In genomic region chr5:176606032-176606431, GRCh38 we compare ENCODE assay signal across 29 cellular contexts. TPM values are rescaled to one million over a fixed set of nuclear protein-coding genes. Genes with fewer than 3 reads are reported as not detected.
"Had no signal": no experiment of that assay in that cellular context is flagged by ENCODE, and none has a peak within 500 bp of the region (broad histone marks: within the 10 kb centered on the region; RNA-seq: fewer than 3 reads in every experiment).

No MANE protein-coding gene starts in this region.

- H3K4me3 ChIP-seq: adrenal gland, ascending aorta, dorsolateral prefrontal cortex, esophagus squamous epithelium, gastrocnemius medialis, lower lobe of right lung, neural progenitor cell, sigmoid colon, smooth muscle cell, stomach, suprapubic skin, transverse colon, uterus had no signal

- H3K9me3 ChIP-seq: adrenal gland, ascending aorta, esophagus squamous epithelium, gastrocnemius medialis, lower lobe of right lung, sigmoid colon, stomach, suprapubic skin, transverse colon, uterus had no signal

- H3K9ac ChIP-seq: neural progenitor cell had no signal

- H3K4me2 ChIP-seq: neural progenitor cell, smooth muscle cell had no signal

- ATAC-seq: activated CD4-positive, alpha-beta T cell treated with anti-CD3 and anti-CD28 coated beads for 36 hours; activated T-helper 17 cell treated with anti-CD3 and anti-CD28 coated beads, Interleukin-2, amount 50 U/mL, for 72 hours; gastrocnemius medialis; lower lobe of right lung; naive thymus-derived CD4-positive, alpha-beta T cell; stimulated activated memory B cell treated with anti-CD40 and anti-IgM and Interleukin-4, amounts not matched to agents 10 μg/mL and 1 μg/mL and 100 μg/mL, for 72 hours had no signal

- H3K27ac ChIP-seq: adrenal gland, ascending aorta, esophagus squamous epithelium, gastrocnemius medialis, lower lobe of right lung, neural progenitor cell, sigmoid colon, stomach, suprapubic skin, transverse colon, uterus had no signal

- DNase-seq: activated B cell treated with CpG ODN at 0.5 μM for 24 hours; activated CD4-positive, alpha-beta T cell treated with anti-CD3 and anti-CD28 coated beads for 36 hours; activated CD4-positive, alpha-beta T cell treated with anti-CD3 and anti-CD28 coated beads, Interleukin-2, amount 50 U/mL, for 4 hours; activated CD8-positive, alpha-beta memory T cell treated with anti-CD3 and anti-CD28 coated beads for 24 hours; activated CD8-positive, alpha-beta memory T cell treated with anti-CD3 and anti-CD28 coated beads, Interleukin-2, amount 50 U/mL, for 4 hours; activated T-cell treated with anti-CD3 and anti-CD28 coated beads, Interleukin-2, amount 50 U/mL, for 24 hours; adrenal gland; dorsolateral prefrontal cortex; esophagus squamous epithelium; gastrocnemius medialis; head of caudate nucleus; lower lobe of right lung; mesendoderm; naive thymus-derived CD4-positive, alpha-beta T cell; posterior cingulate gyrus; sigmoid colon; stimulated activated CD4-positive, alpha-beta T cell treated with anti-CD3 and anti-CD28 coated beads, Interleukin-15, amount 100 ng/mL, for 24 hours; stomach; transverse colon; uterus had no signal

- H3K36me3 ChIP-seq: adrenal gland, ascending aorta, esophagus squamous epithelium, gastrocnemius medialis, lower lobe of right lung, neural progenitor cell, sigmoid colon, stomach, suprapubic skin, transverse colon, uterus had no signal

- H3K27me3 ChIP-seq: adrenal gland, dorsolateral prefrontal cortex had no signal

- H2AFZ ChIP-seq: neural progenitor cell had no signal

RNA-seq across cellular contexts. Expression of gene GPRIN1, which starts 3.9 kb away (rescaled TPM):
- total RNA-seq: ascending aorta had no signal
- polyA plus RNA-seq: naive thymus-derived CD4-positive, alpha-beta T cell had no signal

RNA-seq across cellular contexts. Expression of gene SNCB, which starts 24.3 kb away (rescaled TPM):
- total RNA-seq: activated B cell treated with CpG ODN at 0.5 μM for 24 hours; activated T-helper 17 cell treated with anti-CD3 and anti-CD28 coated beads, Interleukin-2, amount 50 U/mL, for 72 hours; ascending aorta; esophagus squamous epithelium; lower lobe of right lung; naive thymus-derived CD4-positive, alpha-beta T cell; omental fat pad; renal cortical epithelial cell; stomach; suprapubic skin; transverse colon; uterus had no signal
- polyA plus RNA-seq: naive thymus-derived CD4-positive, alpha-beta T cell; stomach had no signal

RNA-seq across cellular contexts. Expression of gene EIF4E1B, which starts 24.4 kb away (rescaled TPM):
- total RNA-seq: activated B cell treated with CpG ODN at 0.5 μM for 24 hours; activated CD4-positive, alpha-beta T cell treated with anti-CD3 and anti-CD28 coated beads for 36 hours; activated T-helper 17 cell treated with anti-CD3 and anti-CD28 coated beads, Interleukin-2, amount 50 U/mL, for 72 hours; ascending aorta; esophagus squamous epithelium; gastrocnemius medialis; lower lobe of right lung; mucosa of gallbladder; naive thymus-derived CD4-positive, alpha-beta T cell; omental fat pad; renal cortical epithelial cell; smooth muscle cell; stomach; suprapubic skin; transverse colon; uterus had no signal
- polyA plus RNA-seq: naive thymus-derived CD4-positive, alpha-beta T cell; sigmoid colon; smooth muscle cell; stomach had no signal

RNA-seq across cellular contexts. Expression of gene CDHR2, which starts 56.9 kb away (rescaled TPM):
- total RNA-seq: ascending aorta, omental fat pad, renal cortical epithelial cell had no signal
- polyA plus RNA-seq: naive thymus-derived CD4-positive, alpha-beta T cell; smooth muscle cell had no signal
